ENCODE assay signal across 8 cellular contexts in genomic region chr6:138988469-138988834, GRCh38. TPM values are rescaled to one million over a fixed set of nuclear protein-coding genes. Genes with fewer than 3 reads are reported as not detected.
DNase-seq lines count a peak whose midpoint lies in the region; ATAC-seq, FAIRE-seq and TF ChIP-seq lines count a peak whose summit lies in the region.

No MANE protein-coding gene starts in this region.

- H3K4me3 Mint-ChIP-seq in CD14-positive monocyte: peak overlapping the region; percentile 89 to 90
- H3K4me3 Mint-ChIP-seq in activated naive CD8-positive, alpha-beta T cell treated with anti-CD3 and anti-CD28 coated beads, Interleukin-2, amount 50 U/mL, for 24 hours: peak overlapping the region; percentile 84

- H3K4me3 ChIP-seq in HL-60 (replicated peaks; ENCODE audit: insufficient read depth, low read length): peak overlapping the region; percentile 96
- H3K4me3 ChIP-seq in lower lobe of right lung: peak overlapping the region; percentile 91

- peaks cover 5 to 16% (median 12%) of the 10 kb centered on the region in 7 donors for H3K9me3 Mint-ChIP-seq in CD14-positive monocyte
- no peaks in the 10 kb centered on the region for H3K9me3 Mint-ChIP-seq in activated naive CD8-positive, alpha-beta T cell treated with anti-CD3 and anti-CD28 coated beads, Interleukin-2, amount 50 U/mL, for 24 hours

- ATAC-seq in GM19372 (IDR thresholded peaks at IDR 0.05; ENCODE audit: low read depth, unreplicated experiment) (peak; percentile 11), lower lobe of right lung (peak in 1 of 2 donors; percentile 9)
- peak; percentile 4 for ATAC-seq in activated naive CD8-positive, alpha-beta T cell treated with anti-CD3 and anti-CD28 coated beads, Interleukin-2, amount 50 U/mL, for 24 hours

- FAIRE-seq in urothelium cell line (lab: Jason Lieb, UNC): no peak

- H3K4me1 Mint-ChIP-seq in CD14-positive monocyte: peaks cover 14% of the 10 kb centered on the region
- peaks cover 17% of the 10 kb centered on the region for H3K4me1 Mint-ChIP-seq in activated naive CD8-positive, alpha-beta T cell treated with anti-CD3 and anti-CD28 coated beads, Interleukin-2, amount 50 U/mL, for 24 hours

- H3K36me3 ChIP-seq in lower lobe of right lung: no peaks in the 10 kb centered on the region

- peaks cover 0 to 4% of the 10 kb centered on the region in 2 donors for H3K36me3 Mint-ChIP-seq in CD14-positive monocyte
- no peaks in the 10 kb centered on the region for H3K36me3 Mint-ChIP-seq in activated naive CD8-positive, alpha-beta T cell treated with anti-CD3 and anti-CD28 coated beads, Interleukin-2, amount 50 U/mL, for 24 hours (ENCODE audit: low read depth)

- H3K27me3 ChIP-seq in HL-60 (ENCODE audit: insufficient read depth, poor library complexity, severe bottlenecking) (no peaks in the 10 kb centered on the region), lower lobe of right lung (ENCODE audit: low read depth) (no peaks in the 10 kb centered on the region)

- TF ChIP-seq CTCF in CD14-positive monocyte (IDR thresholded peaks at IDR 0.05) (peak; percentile 75), HL-60 (IDR thresholded peaks at IDR 0.05; ENCODE audit: insufficient read depth, low read length) (no peak), lower lobe of right lung (IDR thresholded peaks at IDR 0.05) (no peak)

- H3K27me3 Mint-ChIP-seq in CD14-positive monocyte (ENCODE audit: low read depth in 3 of 3): peaks cover 1 to 5% (median 1%) of the 10 kb centered on the region in 3 donors
- no peaks in the 10 kb centered on the region for H3K27me3 Mint-ChIP-seq in activated naive CD8-positive, alpha-beta T cell treated with anti-CD3 and anti-CD28 coated beads, Interleukin-2, amount 50 U/mL, for 24 hours

- no peaks in the 10 kb centered on the region for H3K9me3 ChIP-seq in lower lobe of right lung

- no peak for DNase-seq in CD14-positive monocyte (ENCODE audit: low spot score)
- no peak for DNase-seq in HL-60 (ENCODE audit: low read depth in 1 of 2, low spot score in 1 of 2)
- DNase-seq in activated naive CD8-positive, alpha-beta T cell treated with anti-CD3 and anti-CD28 coated beads, Interleukin-2, amount 50 U/mL, for 24 hours: no peak
- DNase-seq in lower lobe of right lung: no peak
- peak; percentile 39 for DNase-seq in urothelium cell line (ENCODE audit: low spot score)
- no peak for DNase-seq in DMS114 treated with DMSO at 0.1 percent for 48 hours (lab: John Stamatoyannopoulos, UW; ENCODE audit: unreplicated experiment)
- no peak for DNase-seq in Kasumi-1 (lab: John Stamatoyannopoulos, UW)

- peaks cover 41% of the 10 kb centered on the region for H3K4me1 ChIP-seq in lower lobe of right lung

- H3K27ac ChIP-seq in HL-60 (replicated peaks) (peak overlapping the region; percentile 98), lower lobe of right lung (peak overlapping the region; percentile 96)

- H3K27ac Mint-ChIP-seq in CD14-positive monocyte: peak overlapping the region in 4 of 7 donors; percentile 27 to 93 (median 87)
- peak overlapping the region; percentile 88 for H3K27ac Mint-ChIP-seq in activated naive CD8-positive, alpha-beta T cell treated with anti-CD3 and anti-CD28 coated beads, Interleukin-2, amount 50 U/mL, for 24 hours

- intact Hi-C loops in CD14-positive monocyte (cut with micrococcal nuclease) (loop anchor here (5.0 to 10.0 kb wide), 4 partner anchors 36 to 174 kb away; partner anchors contain the start of gene ABRACL (in 1 of the 2)), lower lobe of right lung (cut with DNase I) (loop anchor here (10.0 kb wide), 1 partner anchor 174 kb away; no protein-coding TSS in a partner anchor)

RNA-seq across cellular contexts. Expression of gene REPS1, which starts 0.4 kb away (rescaled TPM):
- polyA plus RNA-seq in CD14-positive monocyte: 10 to 100 TPM; 11.9 to 14.0 TPM
- total RNA-seq in lower lobe of right lung: 39.1 TPM

RNA-seq across cellular contexts. Expression of gene ABRACL, which starts 40.1 kb away (rescaled TPM):
- 100 to 1,000 TPM; 142 to 174 TPM for polyA plus RNA-seq in CD14-positive monocyte
- 42.4 TPM for total RNA-seq in lower lobe of right lung
